Comparison of ENCODE assay signal across 16 cellular contexts in genomic region chr2:41709702-41710599, GRCh38.
DNase-seq lines count a peak whose midpoint lies in the region; ATAC-seq and TF ChIP-seq lines count a peak whose summit lies in the region.
"Had no signal": no experiment of that assay in that cellular context is flagged by ENCODE, and none has a peak within 500 bp of the region (broad histone marks: within the 10 kb centered on the region; RNA-seq: fewer than 3 reads in every experiment).

No MANE protein-coding gene starts in this region.

- intact Hi-C loops in activated naive CD4-positive, alpha-beta T cell treated with anti-CD3 and anti-CD28 coated beads for 36 hours (cut with micrococcal nuclease): loop anchor here (5.0 kb wide), 1 partner anchor 72 kb away; no protein-coding TSS in a partner anchor

- TF ChIP-seq RAD21 in SK-N-SH (IDR thresholded peaks at IDR 0.05; ENCODE audit: low read length): no peak

- H3K4me2 ChIP-seq in SK-N-SH: peak overlapping the region; percentile 12; the same call in 1 of the 2 replicates
- H3K4me2 ChIP-seq: PC-9 had no signal

- H3K4me1 Mint-ChIP-seq in activated naive CD4-positive, alpha-beta T cell treated with anti-CD3 and anti-CD28 coated beads for 36 hours (ENCODE audit: low read depth): peaks cover 5% of the 10 kb centered on the region
- H3K4me1 Mint-ChIP-seq in stimulated activated memory B cell treated with anti-CD40 and anti-IgM and Interleukin-4, amounts not matched to agents 10 μg/mL and 1 μg/mL and 100 μg/mL, for 72 hours: peaks cover 28% of the 10 kb centered on the region
- H3K4me1 Mint-ChIP-seq in activated CD8-positive, alpha-beta T cell treated with anti-CD3 and anti-CD28 coated beads, Interleukin-2, amount 10 ng/mL, durations not matched to agents 7 days and 5 days (ENCODE audit: low read depth): no peaks in the 10 kb centered on the region
- H3K4me1 Mint-ChIP-seq: activated CD4-positive, alpha-beta T cell treated with anti-CD3 and anti-CD28 coated beads, Interleukin-2, amount 10 ng/mL, durations not matched to agents 24 days and 14 days had no signal

- no peaks in the 10 kb centered on the region; a peak in 1 of 4 replicates for H3K4me1 ChIP-seq in SK-N-SH (ENCODE audit: control insufficient read depth in 1 of 2, insufficient read depth in 2 of 2, low read depth in 1 of 2, low read length in 1 of 2)

- no peak overlapping the region for H3K4me3 ChIP-seq in SK-N-SH (ENCODE audit: low read depth in 2 of 2, low read length in 1 of 2)
- H3K4me3 ChIP-seq: ovary, PC-9 had no signal

- H3K27me3 ChIP-seq in SK-N-SH (ENCODE audit: insufficient read depth): no peaks in the 10 kb centered on the region
- H3K27me3 ChIP-seq: brain microvascular endothelial cell, ovary had no signal

- H3K9ac ChIP-seq in SK-N-SH: no peak overlapping the region

- H3F3A ChIP-seq in SK-N-SH (replicated peaks; ENCODE audit: insufficient read depth): no peaks in the 10 kb centered on the region

- ATAC-seq in HG02798 (IDR thresholded peaks at IDR 0.05; ENCODE audit: poor library complexity, unreplicated experiment): peak; percentile 43
- peak; percentile 72 for ATAC-seq in stimulated activated memory B cell treated with anti-CD40 and anti-IgM and Interleukin-4, amounts not matched to agents 10 μg/mL and 1 μg/mL and 100 μg/mL, for 72 hours
- ATAC-seq in activated CD8-positive, alpha-beta T cell treated with anti-CD3 and anti-CD28 coated beads, Interleukin-2, amount 10 ng/mL, durations not matched to agents 7 days and 5 days: no peak

- H3K27ac Mint-ChIP-seq in activated naive CD4-positive, alpha-beta T cell treated with anti-CD3 and anti-CD28 coated beads for 36 hours: no peak overlapping the region
- H3K27ac Mint-ChIP-seq in stimulated activated memory B cell treated with anti-CD40 and anti-IgM and Interleukin-4, amounts not matched to agents 10 μg/mL and 1 μg/mL and 100 μg/mL, for 72 hours: peak overlapping the region; percentile 85
- H3K27ac Mint-ChIP-seq in activated CD8-positive, alpha-beta T cell treated with anti-CD3 and anti-CD28 coated beads, Interleukin-2, amount 10 ng/mL, durations not matched to agents 7 days and 5 days: no peak overlapping the region
- H3K27ac Mint-ChIP-seq: activated CD4-positive, alpha-beta T cell treated with anti-CD3 and anti-CD28 coated beads, Interleukin-2, amount 10 ng/mL, durations not matched to agents 24 days and 14 days had no signal

- 47% methylated on average over 10 of the region's 10 CpGs for WGBS in SK-N-SH (ENCODE audit: low lambda C conversion rate)

- no peak overlapping the region for H3K4me3 Mint-ChIP-seq in activated naive CD4-positive, alpha-beta T cell treated with anti-CD3 and anti-CD28 coated beads for 36 hours
- H3K4me3 Mint-ChIP-seq in stimulated activated memory B cell treated with anti-CD40 and anti-IgM and Interleukin-4, amounts not matched to agents 10 μg/mL and 1 μg/mL and 100 μg/mL, for 72 hours: peak overlapping the region; percentile 25
- no peak overlapping the region for H3K4me3 Mint-ChIP-seq in activated CD8-positive, alpha-beta T cell treated with anti-CD3 and anti-CD28 coated beads, Interleukin-2, amount 10 ng/mL, durations not matched to agents 7 days and 5 days
- H3K4me3 Mint-ChIP-seq: activated CD4-positive, alpha-beta T cell treated with anti-CD3 and anti-CD28 coated beads, Interleukin-2, amount 10 ng/mL, durations not matched to agents 24 days and 14 days had no signal

- DNase-seq in activated naive CD4-positive, alpha-beta T cell treated with anti-CD3 and anti-CD28 coated beads for 36 hours: peak; percentile 14
- no peak for DNase-seq in activated naive CD4-positive, alpha-beta T cell treated with Interleukin-2 at 50 U/mL for 16 hours
- DNase-seq in SK-N-SH (no peak), NCI-H526 treated with DMSO at 0.1 percent for 48 hours (lab: John Stamatoyannopoulos, UW) (no peak), T1000 (lab: John Stamatoyannopoulos, UW) (no peak)
- no peak for DNase-seq in activated CD8-positive, alpha-beta T cell treated with anti-CD3 and anti-CD28 coated beads, Interleukin-2, amount 10 ng/mL, durations not matched to agents 7 days and 5 days
- DNase-seq: activated CD4-positive, alpha-beta T cell treated with anti-CD3 and anti-CD28 coated beads, Interleukin-2, amount 10 ng/mL, durations not matched to agents 24 days and 14 days; brain microvascular endothelial cell; DMS53; effector memory CD4-positive, alpha-beta T cell; midbrain; ovary; T-helper 1 cell had no signal

- TF ChIP-seq CTCF in SK-N-SH (IDR thresholded peaks at IDR 0.05): no peak

- no peaks in the 10 kb centered on the region for H3K79me2 ChIP-seq in SK-N-SH (ENCODE audit: insufficient read depth)

- no peaks in the 10 kb centered on the region for H3K36me3 Mint-ChIP-seq in activated naive CD4-positive, alpha-beta T cell treated with anti-CD3 and anti-CD28 coated beads for 36 hours (ENCODE audit: low read depth)
- H3K36me3 Mint-ChIP-seq in stimulated activated memory B cell treated with anti-CD40 and anti-IgM and Interleukin-4, amounts not matched to agents 10 μg/mL and 1 μg/mL and 100 μg/mL, for 72 hours: no peaks in the 10 kb centered on the region
- H3K36me3 Mint-ChIP-seq in activated CD8-positive, alpha-beta T cell treated with anti-CD3 and anti-CD28 coated beads, Interleukin-2, amount 10 ng/mL, durations not matched to agents 7 days and 5 days (ENCODE audit: low read depth): no peaks in the 10 kb centered on the region

- TF ChIP-seq EP300 in SK-N-SH (IDR thresholded peaks at IDR 0.05; ENCODE audit: borderline replicate concordance in 1 of 2, low read depth in 1 of 2, low read length in 1 of 2): no peak

- POLR2A ChIA-PET in SK-N-SH (lab: Yijun Ruan, JAX): no interaction called here
- POLR2A ChIA-PET in activated CD8-positive, alpha-beta T cell treated with anti-CD3 and anti-CD28 coated beads, Interleukin-2, amount 10 ng/mL, durations not matched to agents 7 days and 5 days (lab: Charles Lee): no interaction called here

- no peaks in the 10 kb centered on the region for H3K36me3 ChIP-seq in SK-N-SH (replicated peaks in 1 of 2; ENCODE audit: control insufficient read depth in 1 of 2, insufficient read depth in 2 of 2, low read length in 1 of 2)
- H3K36me3 ChIP-seq: brain microvascular endothelial cell, ovary had no signal

- H3K9me3 ChIP-seq in SK-N-SH: no peaks in the 10 kb centered on the region
- H3K9me3 ChIP-seq: ovary had no signal

- no peaks in the 10 kb centered on the region for H3K9me3 Mint-ChIP-seq in activated naive CD4-positive, alpha-beta T cell treated with anti-CD3 and anti-CD28 coated beads for 36 hours
- H3K9me3 Mint-ChIP-seq in stimulated activated memory B cell treated with anti-CD40 and anti-IgM and Interleukin-4, amounts not matched to agents 10 μg/mL and 1 μg/mL and 100 μg/mL, for 72 hours: no peaks in the 10 kb centered on the region
- no peaks in the 10 kb centered on the region for H3K9me3 Mint-ChIP-seq in activated CD8-positive, alpha-beta T cell treated with anti-CD3 and anti-CD28 coated beads, Interleukin-2, amount 10 ng/mL, durations not matched to agents 7 days and 5 days (ENCODE audit: insufficient read depth)
- H3K9me3 Mint-ChIP-seq: activated CD4-positive, alpha-beta T cell treated with anti-CD3 and anti-CD28 coated beads, Interleukin-2, amount 10 ng/mL, durations not matched to agents 24 days and 14 days had no signal

- no peaks in the 10 kb centered on the region for H3K27me3 Mint-ChIP-seq in activated naive CD4-positive, alpha-beta T cell treated with anti-CD3 and anti-CD28 coated beads for 36 hours (ENCODE audit: low read depth)
- no peaks in the 10 kb centered on the region for H3K27me3 Mint-ChIP-seq in stimulated activated memory B cell treated with anti-CD40 and anti-IgM and Interleukin-4, amounts not matched to agents 10 μg/mL and 1 μg/mL and 100 μg/mL, for 72 hours
- peaks cover 12% of the 10 kb centered on the region for H3K27me3 Mint-ChIP-seq in activated CD8-positive, alpha-beta T cell treated with anti-CD3 and anti-CD28 coated beads, Interleukin-2, amount 10 ng/mL, durations not matched to agents 7 days and 5 days (ENCODE audit: low read depth)

- no peak overlapping the region for H3K27ac ChIP-seq in SK-N-SH (ENCODE audit: low read depth in 2 of 2, low read length in 1 of 2)
- H3K27ac ChIP-seq: brain microvascular endothelial cell, ovary, PC-9 had no signal

- no peak overlapping the region; the same call in 1 of the 2 replicates for H2AFZ ChIP-seq in SK-N-SH (ENCODE audit: low read depth)
- H2AFZ ChIP-seq: PC-9 had no signal

- H4K20me1 ChIP-seq in SK-N-SH (ENCODE audit: insufficient read depth): no peaks in the 10 kb centered on the region

- CTCF ChIA-PET in activated naive CD4-positive, alpha-beta T cell treated with anti-CD3 and anti-CD28 coated beads for 36 hours (lab: Charles Lee): no interaction called here
- CTCF ChIA-PET in SK-N-SH (lab: Yijun Ruan, JAX): interaction anchor here (0.9 to 4.0 kb wide), 4 partner anchors 11 to 1796 kb away, joined by 3 to 28 read pairs (median 5); no protein-coding TSS in a partner anchor
- CTCF ChIA-PET in activated CD8-positive, alpha-beta T cell treated with anti-CD3 and anti-CD28 coated beads, Interleukin-2, amount 10 ng/mL, durations not matched to agents 7 days and 5 days (lab: Charles Lee): interaction anchor here (1.3 kb wide), 1 partner anchor 11 kb away, joined by 4 read pairs; no protein-coding TSS in a partner anchor

- H3K9me2 ChIP-seq in SK-N-SH: no peaks in the 10 kb centered on the region

TF ChIP-seq in SK-N-SH, 30 proteins besides CTCF, POLR2A, EP300 and RAD21 (continues in another document):
- TF ChIP-seq GABPA (IDR thresholded peaks at IDR 0.05; ENCODE audit: low read depth) (no peak), MXI1 (IDR thresholded peaks at IDR 0.05; ENCODE audit: low read depth, low read length) (no peak), POLR2AphosphoS5 (IDR thresholded peaks at IDR 0.05; ENCODE audit: low read depth, low read length) (no peak)
- TF ChIP-seq, protein P1, sequence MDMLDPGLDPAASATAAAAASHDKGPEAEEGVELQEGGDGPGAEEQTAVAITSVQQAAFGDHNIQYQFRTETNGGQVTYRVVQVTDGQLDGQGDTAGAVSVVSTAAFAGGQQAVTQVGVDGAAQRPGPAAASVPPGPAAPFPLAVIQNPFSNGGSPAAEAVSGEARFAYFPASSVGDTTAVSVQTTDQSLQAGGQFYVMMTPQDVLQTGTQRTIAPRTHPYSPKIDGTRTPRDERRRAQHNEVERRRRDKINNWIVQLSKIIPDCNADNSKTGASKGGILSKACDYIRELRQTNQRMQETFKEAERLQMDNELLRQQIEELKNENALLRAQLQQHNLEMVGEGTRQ (IDR thresholded peaks at IDR 0.05; ENCODE audit: borderline replicate concordance, low read depth, low read length): no peak
